ENCODE assay signal across 22 cellular contexts in genomic region chr15:45670511-45670910, GRCh38.
DNase-seq lines count a peak whose midpoint lies in the region; TF ChIP-seq lines count a peak whose summit lies in the region.
"Had no signal": no experiment of that assay in that cellular context is flagged by ENCODE, and none has a peak within 500 bp of the region (broad histone marks: within the 10 kb centered on the region; RNA-seq: fewer than 3 reads in every experiment).

No MANE protein-coding gene starts in this region.

- in situ Hi-C loops in astrocyte of the spinal cord (cut with HindIII; ENCODE audit: low sequenced_read_pairs): no loop called here
- in situ Hi-C loops in ACHN (cut with HindIII; ENCODE audit: low pct_ligation_motif_present, low pct_unique_long_range_greater_than_20kb, low sequenced_read_pairs): no loop called here
- in situ Hi-C loops in GM13976 (cut with MboI; ENCODE audit: low sequenced_read_pairs, unreplicated experiment): no loop called here

- TF ChIP-seq CTCF in astrocyte of the spinal cord (IDR thresholded peaks at IDR 0.05; ENCODE audit: low read depth, low read length): no peak
- TF ChIP-seq CTCF in GM13976 (IDR thresholded peaks at IDR 0.05; ENCODE audit: borderline replicate concordance, control extremely low read depth, extremely low read depth, insufficient read depth, missing control alignments): no peak

- no peak overlapping the region for H3K4me3 ChIP-seq in astrocyte of the spinal cord (ENCODE audit: low read depth, low read length)
- H3K4me3 ChIP-seq: hepatocyte had no signal

- DNase-seq in GM04503 (ENCODE audit: low read depth): peak; percentile 48
- DNase-seq in astrocyte of the spinal cord (ENCODE audit: low read depth, low spot score): peak; percentile 21
- DNase-seq in fibroblast of the conjunctiva (ENCODE audit: low read depth): peak; percentile 27
- peak; percentile 13 for DNase-seq in smooth muscle cell of the brain vasculature (ENCODE audit: low read depth, low spot score)
- no peak for DNase-seq in activated effector memory CD4-positive, alpha-beta T cell treated with Interleukin-2 at 50 U/mL for 16 hours
- no peak for DNase-seq in ACHN
- DNase-seq in GM13976 (ENCODE audit: low spot score): no peak
- DNase-seq: activated CD4-positive, alpha-beta T cell treated with anti-CD3 and anti-CD28 coated beads, Interleukin-2, amount 50 U/mL, for 4 hours; activated CD4-positive, CD25-positive, alpha-beta regulatory T cell; activated CD8-positive, alpha-beta memory T cell treated with anti-CD3 and anti-CD28 coated beads, Interleukin-2, amount 50 U/mL, for 4 hours; activated effector memory CD4-positive, alpha-beta T cell treated with anti-CD3 and anti-CD28 coated beads, Interleukin-2, amount 50 U/mL, for 16 hours; CD4-positive, alpha-beta T cell; foreskin melanocyte; naive thymus-derived CD4-positive, alpha-beta T cell; NCI-H1436; NCI-H446; NCI-H774; small intestine; stimulated activated CD4-positive, alpha-beta T cell treated with anti-CD3 and anti-CD28 coated beads, Interleukin-2, amount 100 ng/mL, for 24 hours; T-helper 1 cell; trophoblast cell had no signal

Comparison
In these comparisons a context has a peak if more than half of its experiments do, and no peak if none do; other contexts are left out.
1. DNase-seq: peak in GM04503 (single experiment), astrocyte of the spinal cord (single experiment), fibroblast of the conjunctiva (single experiment) and smooth muscle cell of the brain vasculature (single experiment); none in activated effector memory CD4-positive, alpha-beta T cell treated with Interleukin-2 at 50 U/mL for 16 hours (single experiment), ACHN (single experiment) and GM13976 (single experiment).